ENCODE assay signal across 20 cellular contexts in the genomic region with DNA sequence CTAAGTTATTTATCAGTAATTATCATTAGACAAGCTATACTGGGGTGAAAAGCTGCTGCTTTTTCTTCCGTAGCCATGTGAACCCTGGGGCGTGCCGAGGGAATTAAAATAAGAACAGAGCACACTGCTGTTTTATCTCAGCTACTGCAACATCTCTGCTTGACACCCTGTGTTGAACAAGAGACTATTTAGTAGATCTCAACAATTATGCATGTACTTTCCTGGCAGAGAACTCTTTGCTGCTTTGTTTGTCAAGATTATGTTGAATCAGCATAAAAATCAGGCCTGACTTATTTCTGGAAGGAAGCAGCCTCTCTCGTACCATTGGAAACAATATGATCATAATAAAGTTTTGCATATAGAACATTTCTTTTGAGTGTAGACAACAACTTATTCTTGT.
DNase-seq lines count a peak whose midpoint lies in the region; ATAC-seq and TF ChIP-seq lines count a peak whose summit lies in the region.
"Had no signal": no experiment of that assay in that cellular context is flagged by ENCODE, and none has a peak within 500 bp of the region (broad histone marks: within the 10 kb centered on the region; RNA-seq: fewer than 3 reads in every experiment).

No MANE protein-coding gene starts in this region.

- H3K23ac ChIP-seq in mesenchymal stem cell (ENCODE audit: low read length in 2 of 2) = no peak overlapping the region

- H2AK5ac ChIP-seq in mesenchymal stem cell (ENCODE audit: low read length, severe bottlenecking) = no peak overlapping the region

- H3K14ac ChIP-seq in mesenchymal stem cell (ENCODE audit: low read length in 2 of 2) = no peak overlapping the region

- no peak overlapping the region for H2BK120ac ChIP-seq in mesenchymal stem cell (ENCODE audit: low read depth, low read length)

- intact Hi-C loops in PC-9 (cut with micrococcal nuclease; ENCODE audit: unreplicated experiment) = no loop called here

- no peaks in the 10 kb centered on the region for H3K9me2 ChIP-seq in PC-9 (ENCODE audit: insufficient read depth)

- no peak overlapping the region for H3K4me3 ChIP-seq in mesenchymal stem cell (ENCODE audit: insufficient read depth in 1 of 2, low read depth in 1 of 2, low read length in 2 of 2)
- no peak overlapping the region for H3K4me3 ChIP-seq in PC-9
- H3K4me3 ChIP-seq: lower lobe of right lung, transverse colon had no signal

- H3K27ac ChIP-seq in cingulate gyrus (ENCODE audit: low read depth, low read length) (peak overlapping the region; percentile 78), mesenchymal stem cell (ENCODE audit: low read length, poor library complexity, severe bottlenecking) (no peak overlapping the region), PC-9 (no peak overlapping the region)
- H3K27ac ChIP-seq: 22Rv1, lower lobe of right lung had no signal

- no peaks in the 10 kb centered on the region for H3K79me2 ChIP-seq in PC-9 (ENCODE audit: low read depth)

- H4K8ac ChIP-seq in mesenchymal stem cell (ENCODE audit: low read length) = no peak overlapping the region

- no peak for ATAC-seq in omental fat pad (ENCODE audit: low FRiP score)
- ATAC-seq: activated T-cell treated with anti-CD3 and anti-CD28 coated beads, Interleukin-2, amount 50 U/mL, for 72 hours; effector memory CD8-positive, alpha-beta T cell; lower lobe of right lung had no signal

- 33% methylated on average over 3 of the region's 4 CpGs for WGBS in mesenchymal stem cell

- no peaks in the 10 kb centered on the region for H3K27me3 ChIP-seq in mesenchymal stem cell (ENCODE audit: control insufficient read depth in 1 of 2, insufficient read depth in 1 of 2, low read length in 2 of 2)
- no peaks in the 10 kb centered on the region for H3K27me3 ChIP-seq in PC-9 (ENCODE audit: insufficient read depth, low read depth)
- H3K27me3 ChIP-seq: transverse colon had no signal

- no peak overlapping the region for H3K9ac ChIP-seq in mesenchymal stem cell (ENCODE audit: low read length)

- H3K4me1 ChIP-seq in mesenchymal stem cell (ENCODE audit: control insufficient read depth, insufficient read depth, low read depth, low read length) (no peaks in the 10 kb centered on the region), PC-9 (replicated peaks; ENCODE audit: insufficient read depth) (no peaks in the 10 kb centered on the region)
- H3K4me1 ChIP-seq: lower lobe of right lung, transverse colon had no signal

- H3K36me3 ChIP-seq in mesenchymal stem cell (ENCODE audit: control insufficient read depth in 1 of 2, insufficient read depth in 2 of 2, low read depth in 1 of 2, low read length in 2 of 2) (no peaks in the 10 kb centered on the region), PC-9 (ENCODE audit: low read depth) (no peaks in the 10 kb centered on the region)
- H3K36me3 ChIP-seq: lower lobe of right lung, transverse colon had no signal

- no peaks in the 10 kb centered on the region for H4K20me1 ChIP-seq in PC-9 (ENCODE audit: insufficient read depth)

- no peak overlapping the region for H2BK5ac ChIP-seq in mesenchymal stem cell (ENCODE audit: low read depth, low read length, poor library complexity, severe bottlenecking)

- H3K18ac ChIP-seq in mesenchymal stem cell (ENCODE audit: low read depth in 1 of 2, low read length in 2 of 2) = no peak overlapping the region

- no peak overlapping the region for H3K4me2 ChIP-seq in mesenchymal stem cell (ENCODE audit: low read length, poor library complexity, severe bottlenecking)
- H3K4me2 ChIP-seq in PC-9 = no peak overlapping the region

- no peaks in the 10 kb centered on the region for H3F3A ChIP-seq in PC-9 (ENCODE audit: insufficient read depth, low read depth)

- DNase-seq in NCI-H1105 treated with DMSO at 0.1 percent for 48 hours (lab: John Stamatoyannopoulos, UW) (peak; percentile 8), NCI-H1105 (lab: John Stamatoyannopoulos, UW) (no peak), mesenchymal stem cell (peak; percentile 31), superior temporal gyrus (ENCODE audit: extremely low spot score) (peak; percentile 91), DMS53 treated with DMSO at 0.1 percent for 48 hours (lab: John Stamatoyannopoulos, UW; ENCODE audit: unreplicated experiment) (no peak), PC-9 (no peak), omental fat pad (ENCODE audit: low spot score) (no peak)
- DNase-seq: activated CD4-positive, alpha-beta memory T cell treated with anti-CD3 and anti-CD28 coated beads for 36 hours; activated T-cell treated with anti-CD3 and anti-CD28 coated beads, Interleukin-2, amount 50 U/mL, for 72 hours; central memory CD4-positive, alpha-beta T cell; effector memory CD8-positive, alpha-beta T cell; lower lobe of right lung; NCI-H2029; NCI-H510A treated with DMSO at 0.1 percent for 48 hours; nephron progenitor cell; stimulated activated CD4-positive, alpha-beta T cell treated with anti-CD3 and anti-CD28 coated beads, Interleukin-4, amount 100 ng/mL, for 4 hours; SW 1271; transverse colon had no signal

- H2BK12ac ChIP-seq in mesenchymal stem cell (ENCODE audit: low read length in 2 of 2) = no peak overlapping the region

- no peak overlapping the region for H4K91ac ChIP-seq in mesenchymal stem cell (ENCODE audit: low read length)

- H3K4ac ChIP-seq in mesenchymal stem cell (ENCODE audit: low read depth in 1 of 2, low read length in 2 of 2) = no peak overlapping the region

- no peaks in the 10 kb centered on the region for H3K79me1 ChIP-seq in mesenchymal stem cell (replicated peaks; ENCODE audit: low read length, poor library complexity, severe bottlenecking)

- CTCF ChIA-PET in PC-9 (lab: Charles Lee) = no interaction called here

- POLR2A ChIA-PET in PC-9 (lab: Charles Lee; ENCODE audit: unreplicated experiment) = no interaction called here

- H3K9me3 ChIP-seq in mesenchymal stem cell (ENCODE audit: control insufficient read depth, low read length) = peaks cover 3% of the 10 kb centered on the region
- no peaks in the 10 kb centered on the region for H3K9me3 ChIP-seq in PC-9 (ENCODE audit: insufficient read depth, low read depth)
- H3K9me3 ChIP-seq: lower lobe of right lung, transverse colon had no signal

- TF ChIP-seq CTCF in PC-9 (conservative IDR thresholded peaks at IDR 0.05) (no peak), omental fat pad (IDR thresholded peaks at IDR 0.05) (no peak)

- no peak overlapping the region for H2AFZ ChIP-seq in mesenchymal stem cell (ENCODE audit: low read depth, low read length)
- no peak overlapping the region for H2AFZ ChIP-seq in PC-9

- no peak overlapping the region for H2BK15ac ChIP-seq in mesenchymal stem cell (ENCODE audit: low read depth, poor library complexity, severe bottlenecking)

- BruUV-seq in PC-9 (replicated peaks; lab: Mats Ljungman, UMichigan) = no TSS peak

Comparison
In these comparisons a context has a peak if more than half of its experiments do, and no peak if none do; other contexts are left out.
1. DNase-seq: peak in NCI-H1105 treated with DMSO at 0.1 percent for 48 hours (single experiment), mesenchymal stem cell (single experiment) and superior temporal gyrus (single experiment); none in NCI-H1105 (single experiment), DMS53 treated with DMSO at 0.1 percent for 48 hours (single experiment), PC-9 (0 of 2) and omental fat pad (single experiment).